In the genomic region with DNA sequence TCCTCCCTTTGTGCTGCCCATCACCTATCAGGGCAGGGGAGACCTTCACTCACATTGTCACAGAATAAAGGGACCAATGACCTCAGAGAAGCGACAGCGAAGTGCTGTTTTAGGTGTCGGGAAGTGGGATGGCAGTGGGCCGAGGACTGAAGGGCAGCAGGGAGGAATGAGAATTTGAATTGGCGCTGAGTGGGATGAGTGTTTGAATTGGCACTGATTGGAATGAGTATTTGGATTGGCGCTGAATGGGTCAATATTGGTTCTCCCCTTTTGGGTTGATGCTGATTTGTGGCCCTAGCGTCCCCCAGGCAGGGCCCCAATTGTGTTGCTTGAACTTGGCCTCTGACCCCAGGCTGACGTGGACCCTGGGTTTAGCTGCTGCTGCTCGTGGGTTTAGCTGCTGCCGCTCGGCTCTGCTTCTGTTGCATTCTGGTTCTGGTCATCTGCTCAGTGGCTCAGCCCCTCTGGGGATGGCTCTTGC, we compare ENCODE assay signal across 1 cellular context.
TF ChIP-seq lines count a peak whose summit lies in the region.

No MANE protein-coding gene starts in this region.

TF ChIP-seq in IMR-90, 13 proteins besides CTCF, POLR2A, EP300 and RAD21:
- TF ChIP-seq RCOR1 (IDR thresholded peaks at IDR 0.05; ENCODE audit: insufficient replicate concordance, low read length) (no peak), BHLHE40 (IDR thresholded peaks at IDR 0.05; ENCODE audit: low read depth, low read length) (no peak), USF2 (IDR thresholded peaks at IDR 0.05; ENCODE audit: low read depth, low read length) (no peak), CHD1 (IDR thresholded peaks at IDR 0.05; ENCODE audit: low read depth, low read length) (no peak), MAFK (IDR thresholded peaks at IDR 0.05; ENCODE audit: low read depth, low read length) (no peak), MAZ (IDR thresholded peaks at IDR 0.05; ENCODE audit: borderline replicate concordance, low read depth, low read length) (no peak), RFX5 (IDR thresholded peaks at IDR 0.05; ENCODE audit: low read depth, low read length) (no peak)
